In genomic region chr2:169049142-169049541, GRCh38 we compare ENCODE assay signal across 35 cellular contexts. TPM values are rescaled to one million over a fixed set of nuclear protein-coding genes. Genes with fewer than 3 reads are reported as not detected.
"Had no signal": no experiment of that assay in that cellular context is flagged by ENCODE, and none has a peak within 500 bp of the region (broad histone marks: within the 10 kb centered on the region; RNA-seq: fewer than 3 reads in every experiment).

No MANE protein-coding gene starts in this region.

- H3K27ac ChIP-seq: adrenal gland, ascending aorta, VCaP had no signal

- H3K36me3 ChIP-seq: adrenal gland, ascending aorta had no signal

- H3K27me3 ChIP-seq: adrenal gland, ascending aorta had no signal

- ATAC-seq: activated CD8-positive, alpha-beta T cell treated with anti-CD3 and anti-CD28 coated beads for 36 hours; activated naive CD4-positive, alpha-beta T cell treated with anti-CD3 and anti-CD28 coated beads, Interleukin-2, amount 50 U/mL, for 72 hours; activated T-cell treated with anti-CD3 and anti-CD28 coated beads, Interleukin-2, amount 50 U/mL, for 4 hours; activated T-cell treated with anti-CD3 and anti-CD28 coated beads, Interleukin-2, amount 50 U/mL, for 72 hours; activated T-helper 17 cell treated with anti-CD3 and anti-CD28 coated beads, Interleukin-2, amount 50 U/mL, for 72 hours had no signal

- H3K4me1 ChIP-seq: adrenal gland, ascending aorta had no signal

- H3K27ac Mint-ChIP-seq: activated B cell treated with CpG ODN at 0.5 μM for 24 hours; activated CD4-positive, alpha-beta memory T cell treated with anti-CD3 and anti-CD28 coated beads for 36 hours; activated CD4-positive, alpha-beta T cell treated with anti-CD3 and anti-CD28 coated beads, Interleukin-2, amount 10 ng/mL, durations not matched to agents 24 days and 14 days; activated CD8-positive, alpha-beta T cell treated with anti-CD3 and anti-CD28 coated beads for 36 hours; activated naive CD4-positive, alpha-beta T cell treated with anti-CD3 and anti-CD28 coated beads for 36 hours; activated naive CD4-positive, alpha-beta T cell treated with anti-CD3 and anti-CD28 coated beads, Interleukin-2, amount 50 U/mL, for 72 hours; activated naive CD8-positive, alpha-beta T cell treated with anti-CD3 and anti-CD28 coated beads for 36 hours; activated T-cell treated with anti-CD3 and anti-CD28 coated beads, Interleukin-2, amount 50 U/mL, for 72 hours; activated T-helper 1 cell treated with anti-CD3 and anti-CD28 coated beads, Interleukin-12 subunit alpha, Interleukin-12 subunit beta, Interleukin-2, Interleukin-4 antibody, amounts not matched to agents 30 ng/mL and 10 ng/mL and 1 ng/mL, durations not matched to agents 14 hours and 24 hours and 36 hours; activated T-helper 17 cell treated with anti-CD3 and anti-CD28 coated beads, Interleukin-2, amount 50 U/mL, for 72 hours; brain; T-helper 1 cell treated with Interleukin-12 subunit alpha and Interleukin-12 subunit beta and Interleukin-4 antibody, amounts not matched to agents 30 μg/mL and 1 μg/mL, for 36 hours; T-helper 2 cell treated with Interferon-gamma antibody and Interleukin-4, amounts not matched to agents 5 μg/mL and 100 μg/mL, for 36 hours had no signal

- H3K36me3 Mint-ChIP-seq: activated naive CD8-positive, alpha-beta T cell treated with anti-CD3 and anti-CD28 coated beads for 36 hours; brain had no signal

- DNase-seq: activated B cell treated with CpG ODN at 0.5 μM for 24 hours; activated CD4-positive, alpha-beta memory T cell treated with anti-CD3 and anti-CD28 coated beads for 36 hours; activated CD4-positive, alpha-beta T cell treated with anti-CD3 and anti-CD28 coated beads for 4 hours; activated CD4-positive, alpha-beta T cell treated with anti-CD3 and anti-CD28 coated beads, Interleukin-2, amount 10 ng/mL, durations not matched to agents 24 days and 14 days; activated CD4-positive, alpha-beta T cell treated with anti-CD3 and anti-CD28 coated beads, Interleukin-2, amount 50 U/mL, for 1 hour; activated CD4-positive, alpha-beta T cell treated with anti-CD3 and anti-CD28 coated beads, Interleukin-2, amount 50 U/mL, for 4 hours; activated CD4-positive, CD25-positive, alpha-beta regulatory T cell treated with anti-CD3 and anti-CD28 coated beads, Interleukin-2, amount 50 U/mL, for 72 hours; activated CD8-positive, alpha-beta memory T cell treated with anti-CD3 and anti-CD28 coated beads, Interleukin-2, amount 50 U/mL, for 4 hours; activated CD8-positive, alpha-beta T cell treated with anti-CD3 and anti-CD28 coated beads for 36 hours; activated effector memory CD4-positive, alpha-beta T cell treated with anti-CD3 and anti-CD28 coated beads, Interleukin-2, amount 50 U/mL, for 16 hours; activated gamma-delta T cell treated with Interleukin-2 at 50 U/mL for 16 hours; activated naive CD4-positive, alpha-beta T cell; activated naive CD4-positive, alpha-beta T cell treated with anti-CD3 and anti-CD28 coated beads for 36 hours; activated naive CD4-positive, alpha-beta T cell treated with anti-CD3 and anti-CD28 coated beads, Interleukin-2, amount 50 U/mL, for 16 hours; activated naive CD8-positive, alpha-beta T cell treated with anti-CD3 and anti-CD28 coated beads for 36 hours; activated T-cell treated with anti-CD3 and anti-CD28 coated beads for 4 hours; activated T-cell treated with anti-CD3 and anti-CD28 coated beads, Interleukin-2, amount 50 U/mL, for 1 hour; activated T-cell treated with anti-CD3 and anti-CD28 coated beads, Interleukin-2, amount 50 U/mL, for 4 hours; activated T-cell treated with anti-CD3 and anti-CD28 coated beads, Interleukin-2, amount 50 U/mL, for 72 hours; adrenal gland; amniotic stem cell; central memory CD4-positive, alpha-beta T cell; T-helper 2 cell; T-helper 9 cell had no signal

- H3K4me1 Mint-ChIP-seq: activated B cell treated with CpG ODN at 0.5 μM for 24 hours; activated CD4-positive, alpha-beta T cell treated with anti-CD3 and anti-CD28 coated beads, Interleukin-2, amount 10 ng/mL, durations not matched to agents 24 days and 14 days; activated naive CD8-positive, alpha-beta T cell treated with anti-CD3 and anti-CD28 coated beads for 36 hours; activated T-helper 17 cell treated with anti-CD3 and anti-CD28 coated beads, Interleukin-2, amount 50 U/mL, for 72 hours; brain had no signal

- H3K9me3 Mint-ChIP-seq: activated naive CD4-positive, alpha-beta T cell treated with anti-CD3 and anti-CD28 coated beads, Interleukin-2, amount 50 U/mL, for 72 hours; activated T-helper 17 cell treated with anti-CD3 and anti-CD28 coated beads, Interleukin-2, amount 50 U/mL, for 72 hours had no signal

- H3K9me3 ChIP-seq: adrenal gland, ascending aorta had no signal

- H3K27me3 Mint-ChIP-seq: activated B cell treated with CpG ODN at 0.5 μM for 24 hours; activated CD8-positive, alpha-beta T cell treated with anti-CD3 and anti-CD28 coated beads for 36 hours; brain had no signal

- H3K4me3 ChIP-seq: adrenal gland, ascending aorta had no signal

- H3K4me3 Mint-ChIP-seq: activated B cell treated with CpG ODN at 0.5 μM for 24 hours; activated CD4-positive, alpha-beta memory T cell treated with anti-CD3 and anti-CD28 coated beads for 36 hours; activated CD4-positive, alpha-beta T cell treated with anti-CD3 and anti-CD28 coated beads, Interleukin-2, amount 10 ng/mL, durations not matched to agents 24 days and 14 days; activated CD8-positive, alpha-beta T cell treated with anti-CD3 and anti-CD28 coated beads for 36 hours; activated naive CD4-positive, alpha-beta T cell treated with anti-CD3 and anti-CD28 coated beads for 36 hours; activated naive CD8-positive, alpha-beta T cell treated with anti-CD3 and anti-CD28 coated beads for 36 hours; activated T-cell treated with anti-CD3 and anti-CD28 coated beads, Interleukin-2, amount 50 U/mL, for 4 hours; activated T-cell treated with anti-CD3 and anti-CD28 coated beads, Interleukin-2, amount 50 U/mL, for 72 hours; activated T-helper 1 cell treated with anti-CD3 and anti-CD28 coated beads, Interleukin-12 subunit alpha, Interleukin-12 subunit beta, Interleukin-2, Interleukin-4 antibody, amounts not matched to agents 30 ng/mL and 10 ng/mL and 1 ng/mL, durations not matched to agents 14 hours and 24 hours and 36 hours; activated T-helper 17 cell treated with anti-CD3 and anti-CD28 coated beads, Interleukin-2, amount 50 U/mL, for 72 hours; brain; T-helper 1 cell treated with Interleukin-12 subunit alpha and Interleukin-12 subunit beta and Interleukin-4 antibody, amounts not matched to agents 30 μg/mL and 1 μg/mL, for 36 hours; T-helper 2 cell treated with Interferon-gamma antibody and Interleukin-4, amounts not matched to agents 5 μg/mL and 100 μg/mL, for 36 hours had no signal

- FAIRE-seq: colon, TTC549 had no signal

RNA-seq across cellular contexts. Expression of gene ABCB11, which starts 18.0 kb away (rescaled TPM):
- total RNA-seq: activated B cell treated with CpG ODN at 0.5 μM for 24 hours; activated CD4-positive, alpha-beta memory T cell treated with anti-CD3 and anti-CD28 coated beads for 36 hours; activated CD4-positive, alpha-beta T cell treated with anti-CD3 and anti-CD28 coated beads, Interleukin-2, amount 10 ng/mL, durations not matched to agents 24 days and 14 days; activated CD8-positive, alpha-beta memory T cell treated with anti-CD3 and anti-CD28 coated beads for 36 hours; activated CD8-positive, alpha-beta T cell treated with anti-CD3 and anti-CD28 coated beads for 36 hours; activated naive CD4-positive, alpha-beta T cell treated with anti-CD3 and anti-CD28 coated beads for 36 hours; activated naive CD4-positive, alpha-beta T cell treated with anti-CD3 and anti-CD28 coated beads, Interleukin-2, amount 50 U/mL, for 72 hours; activated naive CD8-positive, alpha-beta T cell treated with anti-CD3 and anti-CD28 coated beads for 36 hours; activated T-cell treated with anti-CD3 and anti-CD28 coated beads, Interleukin-2, amount 50 U/mL, for 4 hours; activated T-cell treated with anti-CD3 and anti-CD28 coated beads, Interleukin-2, amount 50 U/mL, for 72 hours; activated T-helper 1 cell treated with anti-CD3 and anti-CD28 coated beads, Interleukin-12 subunit alpha, Interleukin-12 subunit beta, Interleukin-2, Interleukin-4 antibody, amounts not matched to agents 30 ng/mL and 10 ng/mL and 1 ng/mL, durations not matched to agents 14 hours and 24 hours and 36 hours; activated T-helper 17 cell treated with anti-CD3 and anti-CD28 coated beads, Interleukin-2, amount 50 U/mL, for 72 hours; ascending aorta had no signal

RNA-seq across cellular contexts. Expression of gene DHRS9, which starts 20.2 kb away (rescaled TPM):
- total RNA-seq: activated CD8-positive, alpha-beta T cell treated with anti-CD3 and anti-CD28 coated beads for 36 hours; activated naive CD8-positive, alpha-beta T cell treated with anti-CD3 and anti-CD28 coated beads for 36 hours; ascending aorta had no signal
